In the genomic region with DNA sequence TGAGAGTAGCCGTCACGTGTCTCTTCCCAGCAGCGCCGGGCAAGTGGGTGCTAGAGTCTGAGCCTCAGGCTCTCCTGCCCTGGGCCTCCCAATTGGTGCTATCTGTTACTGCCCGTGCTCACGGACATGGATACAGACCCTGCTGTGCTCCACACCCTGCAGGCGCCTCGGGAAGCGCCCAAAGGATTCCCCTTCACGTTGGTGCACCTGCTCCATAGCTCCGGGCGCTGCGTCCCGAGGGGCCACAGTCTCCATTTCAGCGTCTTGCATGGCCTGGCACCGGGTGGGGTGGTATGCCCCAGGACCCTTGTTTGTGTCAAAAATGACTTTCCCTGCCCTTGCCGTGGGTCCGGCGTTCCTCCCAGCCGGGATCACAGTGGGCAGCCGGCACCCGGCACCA, we compare ENCODE assay signal across 22 cellular contexts.
"Had no signal": no experiment of that assay in that cellular context is flagged by ENCODE, and none has a peak within 500 bp of the region (broad histone marks: within the 10 kb centered on the region; RNA-seq: fewer than 3 reads in every experiment).

No MANE protein-coding gene starts in this region.

- H3K4me1 ChIP-seq: lower lobe of right lung, prostate gland, right atrium auricular region, sigmoid colon, tibial nerve, upper lobe of left lung had no signal

- ATAC-seq: effector memory CD8-positive, alpha-beta T cell; left ventricle myocardium superior; lower lobe of right lung; natural killer cell; stimulated activated naive B cell treated with anti-CD40 and anti-IgM and Interleukin-4, amounts not matched to agents 10 μg/mL and 1 μg/mL and 100 μg/mL, for 72 hours had no signal

- H3K27ac Mint-ChIP-seq: immature natural killer cell; natural killer cell; stimulated activated naive B cell treated with anti-CD40 and anti-IgM and Interleukin-4, amounts not matched to agents 10 μg/mL and 1 μg/mL and 100 μg/mL, for 72 hours; stimulated activated naive CD8-positive, alpha-beta T cell treated with anti-CD3 and anti-CD28 coated beads, Interleukin-15, Interleukin-2, amounts not matched to agents 100 ng/mL and 50 ng/mL, for 24 hours had no signal

- H3K27me3 Mint-ChIP-seq: effector memory CD8-positive, alpha-beta T cell; stimulated activated naive B cell treated with anti-CD40 and anti-IgM and Interleukin-4, amounts not matched to agents 10 μg/mL and 1 μg/mL and 100 μg/mL, for 72 hours; stimulated activated naive CD8-positive, alpha-beta T cell treated with anti-CD3 and anti-CD28 coated beads, Interleukin-15, Interleukin-2, amounts not matched to agents 100 ng/mL and 50 ng/mL, for 24 hours had no signal

- H3K4me3 ChIP-seq: lower lobe of right lung, prostate gland, right atrium auricular region, sigmoid colon, thoracic aorta, tibial nerve, upper lobe of left lung had no signal

- H3K4me1 Mint-ChIP-seq: immature natural killer cell, neural crest cell had no signal

- H3K9me3 ChIP-seq: lower lobe of right lung, prostate gland, right atrium auricular region, sigmoid colon, thoracic aorta, upper lobe of left lung had no signal

- H3K9me3 Mint-ChIP-seq: effector memory CD8-positive, alpha-beta T cell; immature natural killer cell; natural killer cell; neural crest cell; stimulated activated naive B cell treated with anti-CD40 and anti-IgM and Interleukin-4, amounts not matched to agents 10 μg/mL and 1 μg/mL and 100 μg/mL, for 72 hours; stimulated activated naive CD8-positive, alpha-beta T cell treated with anti-CD3 and anti-CD28 coated beads, Interleukin-15, Interleukin-2, amounts not matched to agents 100 ng/mL and 50 ng/mL, for 24 hours had no signal

- H3K36me3 ChIP-seq: prostate gland had no signal

- H3K4me3 Mint-ChIP-seq: effector memory CD8-positive, alpha-beta T cell; immature natural killer cell; natural killer cell; neural crest cell; stimulated activated naive B cell treated with anti-CD40 and anti-IgM and Interleukin-4, amounts not matched to agents 10 μg/mL and 1 μg/mL and 100 μg/mL, for 72 hours; stimulated activated naive CD8-positive, alpha-beta T cell treated with anti-CD3 and anti-CD28 coated beads, Interleukin-15, Interleukin-2, amounts not matched to agents 100 ng/mL and 50 ng/mL, for 24 hours had no signal

- H3K27me3 ChIP-seq: right atrium auricular region, sigmoid colon, tibial nerve, upper lobe of left lung had no signal

- H3K27ac ChIP-seq: lower lobe of right lung, prostate gland, right atrium auricular region, sigmoid colon, thoracic aorta, tibial nerve, upper lobe of left lung had no signal

- FAIRE-seq: endometrium, frontal cortex, urothelium cell line had no signal

- H3K36me3 Mint-ChIP-seq: natural killer cell had no signal

- DNase-seq: cortex of kidney; effector memory CD8-positive, alpha-beta T cell; hypothalamus; immature natural killer cell; islet precursor cell; kidney glomerular epithelial cell; left ventricle myocardium superior; lower lobe of right lung; natural killer cell; sigmoid colon; stimulated activated CD4-positive, alpha-beta T cell treated with anti-CD3 and anti-CD28 coated beads, Interleukin-4, amount 100 ng/mL, for 4 hours; stimulated activated naive B cell treated with anti-CD40 and anti-IgM and Interleukin-4, amounts not matched to agents 10 μg/mL and 1 μg/mL and 100 μg/mL, for 72 hours had no signal
